ENCODE assay signal across 17 cellular contexts in genomic region chr11:70314730-70315129, GRCh38. TPM values are rescaled to one million over a fixed set of nuclear protein-coding genes. Genes with fewer than 3 reads are reported as not detected.
DNase-seq lines count a peak whose midpoint lies in the region; ATAC-seq and TF ChIP-seq lines count a peak whose summit lies in the region.
"Had no signal": no experiment of that assay in that cellular context is flagged by ENCODE, and none has a peak within 500 bp of the region (broad histone marks: within the 10 kb centered on the region; RNA-seq: fewer than 3 reads in every experiment).

No MANE protein-coding gene starts in this region.

- H3K36me3 ChIP-seq in OCI-LY1 (ENCODE audit: insufficient read depth, low read length) = peaks cover 7% of the 10 kb centered on the region; the same call in 1 of the 2 replicates
- no peaks in the 10 kb centered on the region for H3K36me3 ChIP-seq in kidney epithelial cell (ENCODE audit: control insufficient read depth, insufficient read depth, low read length)
- H3K36me3 ChIP-seq in upper lobe of right lung = peaks cover 6% of the 10 kb centered on the region

- H2AFZ ChIP-seq in OCI-LY1 (ENCODE audit: low read length) = no peak overlapping the region
- H2AFZ ChIP-seq: parathyroid adenoma had no signal

- H3K4me3 ChIP-seq in OCI-LY1 (ENCODE audit: low read depth, low read length, poor library complexity, severe bottlenecking) (peak overlapping the region; percentile 23), kidney epithelial cell (ENCODE audit: low read depth, low read length) (no peak overlapping the region), upper lobe of right lung (peak overlapping the region; percentile 26)
- H3K4me3 ChIP-seq: smooth muscle cell had no signal

- H3K4me1 ChIP-seq in OCI-LY1 (ENCODE audit: insufficient read depth, low read length, severe bottlenecking) = peaks cover 30% of the 10 kb centered on the region
- H3K4me1 ChIP-seq in upper lobe of right lung = peaks cover 17% of the 10 kb centered on the region
- H3K4me1 ChIP-seq: parathyroid adenoma had no signal

- H3K27me3 ChIP-seq in OCI-LY1 (ENCODE audit: insufficient read depth, low read length) (no peaks in the 10 kb centered on the region), kidney epithelial cell (ENCODE audit: control insufficient read depth, insufficient read depth, low read length) (no peaks in the 10 kb centered on the region), upper lobe of right lung (no peaks in the 10 kb centered on the region)

- no peaks in the 10 kb centered on the region for H3K79me2 ChIP-seq in OCI-LY1 (ENCODE audit: insufficient read depth, low read length)
- H3K79me2 ChIP-seq: parathyroid adenoma had no signal

- no peak overlapping the region; the same call in 1 of the 2 replicates for H3K9ac ChIP-seq in OCI-LY1 (ENCODE audit: low read length)
- H3K9ac ChIP-seq: parathyroid adenoma had no signal

- TF ChIP-seq CTCF in OCI-LY1 (IDR thresholded peaks at IDR 0.05; ENCODE audit: low read length) (no peak), kidney epithelial cell (IDR thresholded peaks at IDR 0.05; ENCODE audit: insufficient read depth, low read length, poor library complexity, severe bottlenecking) (no peak), upper lobe of right lung (IDR thresholded peaks at IDR 0.05) (no peak)

- ATAC-seq in upper lobe of right lung (peak; percentile 29), HG03135 (IDR thresholded peaks at IDR 0.05; ENCODE audit: unreplicated experiment) (no peak), GM18502 (IDR thresholded peaks at IDR 0.05; ENCODE audit: poor library complexity, unreplicated experiment) (no peak)
- ATAC-seq: activated T-helper 17 cell treated with anti-CD3 and anti-CD28 coated beads, Interleukin-2, amount 50 U/mL, for 72 hours; stimulated activated naive CD8-positive, alpha-beta T cell treated with anti-CD3 and anti-CD28 coated beads, Interleukin-15, amount 100 ng/mL, for 72 hours had no signal

- intact Hi-C loops in upper lobe of right lung (cut with DNase I) = no loop called here

- H3F3A ChIP-seq in OCI-LY1 (ENCODE audit: insufficient read depth, low read length) = no peaks in the 10 kb centered on the region

- peak overlapping the region; percentile 37; the same call in 1 of the 2 replicates for H3K4me2 ChIP-seq in OCI-LY1 (ENCODE audit: low read length)
- H3K4me2 ChIP-seq: smooth muscle cell had no signal

- H3K27ac ChIP-seq in OCI-LY1 (ENCODE audit: low read depth, low read length, poor library complexity, severe bottlenecking) = no peak overlapping the region
- H3K27ac ChIP-seq in upper lobe of right lung = no peak overlapping the region
- H3K27ac ChIP-seq: 22Rv1, epithelial cell of prostate, parathyroid adenoma had no signal

- peak; percentile 33 for DNase-seq in SIG-M5 treated with dmso at 0.1 percent for 504 hours (lab: John Stamatoyannopoulos, UW; ENCODE audit: unreplicated experiment)
- no peak for DNase-seq in SIG-M5 (lab: John Stamatoyannopoulos, UW)
- DNase-seq in kidney epithelial cell (ENCODE audit: low read depth) = peak; percentile 39
- no peak for DNase-seq in upper lobe of right lung
- no peak for DNase-seq in LoVo (ENCODE audit: low spot score)
- DNase-seq: activated CD4-positive, alpha-beta memory T cell treated with anti-CD3 and anti-CD28 coated beads, Interleukin-2, amount 10 ng/mL, durations not matched to agents 7 days and 5 days; aorta; CD4-positive, alpha-beta memory T cell; stimulated activated naive CD8-positive, alpha-beta T cell treated with anti-CD3 and anti-CD28 coated beads, Interleukin-15, amount 100 ng/mL, for 72 hours had no signal

- H4K20me1 ChIP-seq in OCI-LY1 (ENCODE audit: insufficient read depth, low read length) = no peaks in the 10 kb centered on the region

- no peaks in the 10 kb centered on the region for H3K9me3 ChIP-seq in OCI-LY1 (ENCODE audit: low read length)
- no peaks in the 10 kb centered on the region for H3K9me3 ChIP-seq in upper lobe of right lung

- H3K9me2 ChIP-seq in OCI-LY1 (ENCODE audit: low read depth, low read length) = no peaks in the 10 kb centered on the region

RNA-seq across cellular contexts. Expression of gene PPFIA1, which starts 44.2 kb away (rescaled TPM):
- total RNA-seq in kidney epithelial cell (38.6 and 47.6 TPM in 2 replicates), upper lobe of right lung (73.3 TPM)

Comparison
In these comparisons a context has a peak if more than half of its experiments do, and no peak if none do; other contexts are left out.
1. DNase-seq: peak in SIG-M5 treated with dmso at 0.1 percent for 504 hours (single experiment) and kidney epithelial cell (single experiment); none in SIG-M5 (single experiment), upper lobe of right lung (single experiment) and LoVo (single experiment).